11 cellular contexts compared by ENCODE assay signal in the genomic region with DNA sequence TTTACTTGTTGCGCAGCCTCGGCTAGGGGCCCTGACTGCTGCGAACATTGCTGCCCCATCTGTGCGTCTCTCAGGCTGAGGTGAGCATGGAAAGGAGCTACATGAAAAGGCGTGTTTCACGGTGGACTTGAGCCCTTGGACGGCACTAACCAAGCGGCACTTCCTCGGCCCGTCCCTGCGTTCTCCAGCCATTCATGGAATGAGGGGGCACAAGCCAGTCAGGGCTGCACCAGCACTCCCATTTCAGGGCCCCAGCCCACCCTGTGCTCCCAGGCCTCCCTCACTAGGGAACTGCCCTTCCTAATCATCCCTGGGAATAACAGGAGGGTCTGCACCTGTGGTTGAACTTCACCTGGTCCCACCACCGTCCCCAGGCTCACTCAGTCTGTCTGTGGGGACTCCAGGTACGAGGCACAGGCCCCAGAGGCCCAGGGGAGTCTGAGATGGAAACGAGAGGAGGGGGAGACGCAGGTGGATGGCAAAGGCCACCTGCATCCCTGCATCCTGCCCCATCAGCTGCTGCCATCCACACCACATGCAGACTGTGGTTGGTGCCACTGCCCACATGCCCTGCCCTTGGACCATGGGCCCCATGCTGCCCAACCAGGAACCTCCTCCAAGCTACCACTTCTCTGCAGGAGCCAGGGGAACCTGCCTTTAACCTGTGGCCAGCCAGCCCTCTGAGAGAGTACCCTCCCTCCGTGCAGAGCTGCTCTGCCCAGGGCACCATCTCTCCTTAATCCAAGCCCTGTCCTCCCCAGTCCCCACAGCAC.
"Had no signal": no experiment of that assay in that cellular context is flagged by ENCODE, and none has a peak within 500 bp of the region (broad histone marks: within the 10 kb centered on the region; RNA-seq: fewer than 3 reads in every experiment).

No MANE protein-coding gene starts in this region.

- DNase-seq: activated CD4-positive, alpha-beta T cell treated with anti-CD3 and anti-CD28 coated beads, Interleukin-2, amount 50 U/mL, for 48 hours; activated effector memory CD4-positive, alpha-beta T cell treated with anti-CD3 and anti-CD28 coated beads, Interleukin-2, amount 50 U/mL, for 16 hours; foreskin keratinocyte; mammary epithelial cell; stimulated activated CD4-positive, alpha-beta T cell treated with anti-CD3 and anti-CD28 coated beads, Interleukin-15, amount 100 ng/mL, for 24 hours; stimulated activated CD4-positive, alpha-beta T cell treated with anti-CD3 and anti-CD28 coated beads, Interleukin-4, amount 100 ng/mL, for 24 hours; transverse colon had no signal

- H3K27ac ChIP-seq: breast epithelium, foreskin keratinocyte, transverse colon had no signal

- H3K4me1 ChIP-seq: breast epithelium, foreskin keratinocyte, transverse colon had no signal

- H3K4me3 Mint-ChIP-seq: nephron had no signal

- FAIRE-seq: endothelial cell of umbilical vein had no signal

- H3K36me3 ChIP-seq: breast epithelium, transverse colon had no signal

- ATAC-seq: activated CD4-positive, CD25-positive, alpha-beta regulatory T cell treated with anti-CD3 and anti-CD28 coated beads, Interleukin-2, amount 50 U/mL, for 24 hours; foreskin keratinocyte had no signal

- H3K4me3 ChIP-seq: breast epithelium, transverse colon had no signal

- H3K27me3 ChIP-seq: breast epithelium, foreskin keratinocyte, transverse colon had no signal
